8 cellular contexts compared by ENCODE assay signal in genomic region chr2:30410217-30410616, GRCh38. TPM values are rescaled to one million over a fixed set of nuclear protein-coding genes. Genes with fewer than 3 reads are reported as not detected.
DNase-seq lines count a peak whose midpoint lies in the region; TF ChIP-seq lines count a peak whose summit lies in the region.

No MANE protein-coding gene starts in this region.

- DNase-seq in NK-92 treated with Interleukin-12 subunit alpha and Interleukin-12 subunit beta, amount 100 ng/mL, for 24 hours (lab: John Stamatoyannopoulos, UW): peak; percentile 1
- DNase-seq in NK-92 (lab: John Stamatoyannopoulos, UW; ENCODE audit: unreplicated experiment) (no peak), LHCN-M2 (ENCODE audit: low read depth) (peak; percentile 32), chondrocyte (ENCODE audit: low spot score) (no peak), NCI-H82 treated with DMSO at 0.1 percent for 48 hours (lab: John Stamatoyannopoulos, UW; ENCODE audit: unreplicated experiment) (no peak), T-helper 9 cell (no peak), KG1 (lab: John Stamatoyannopoulos, UW) (no peak)

- no peaks in the 10 kb centered on the region for H3K27me3 Mint-ChIP-seq in chondrocyte (ENCODE audit: low read depth)

- no peaks in the 10 kb centered on the region for H3K27me3 ChIP-seq in rectal smooth muscle tissue (ENCODE audit: control insufficient read depth, insufficient read depth, low read length)

- H3K27ac Mint-ChIP-seq in chondrocyte (ENCODE audit: unreplicated experiment): peak overlapping the region; percentile 19

- H3K4me1 Mint-ChIP-seq in chondrocyte (ENCODE audit: low read depth): peaks cover 61% of the 10 kb centered on the region

- H3K36me3 ChIP-seq in rectal smooth muscle tissue (ENCODE audit: control insufficient read depth, insufficient read depth, low read length): no peaks in the 10 kb centered on the region

- H3K4me1 ChIP-seq in rectal smooth muscle tissue (ENCODE audit: control insufficient read depth, insufficient read depth, low read length): peaks cover 51% of the 10 kb centered on the region

- no peaks in the 10 kb centered on the region for H3K9me3 Mint-ChIP-seq in chondrocyte (ENCODE audit: low read depth)

- TF ChIP-seq CTCF in chondrocyte (IDR thresholded peaks at IDR 0.05): no peak

- H3K27ac ChIP-seq in rectal smooth muscle tissue (ENCODE audit: low read depth, low read length): peak overlapping the region; percentile 18

- no peak overlapping the region for H3K9ac ChIP-seq in rectal smooth muscle tissue (ENCODE audit: low read length)

- no peaks in the 10 kb centered on the region for H3K36me3 Mint-ChIP-seq in chondrocyte (ENCODE audit: low read depth)

- H3K4me3 ChIP-seq in rectal smooth muscle tissue (ENCODE audit: low read length): no peak overlapping the region

- H3K4me3 Mint-ChIP-seq in chondrocyte (ENCODE audit: unreplicated experiment): no peak overlapping the region

RNA-seq across cellular contexts. Expression of gene LCLAT1, which starts 36.8 kb away (rescaled TPM):
- total RNA-seq in LHCN-M2 (2014; rRNA removed) (24.9 and 27.3 TPM in 2 replicates), chondrocyte (17.4 to 19.5 TPM (median 17.8 TPM) in 3 replicates)
- polyA plus RNA-seq in LHCN-M2 (2012): 3.1 TPM

Comparison
In these comparisons a context has a peak if more than half of its experiments do, and no peak if none do; other contexts are left out.
1. DNase-seq: peak in NK-92 treated with Interleukin-12 subunit alpha and Interleukin-12 subunit beta, amount 100 ng/mL, for 24 hours (single experiment) and LHCN-M2 (single experiment); none in NK-92 (single experiment), chondrocyte (single experiment), NCI-H82 treated with DMSO at 0.1 percent for 48 hours (single experiment), T-helper 9 cell (single experiment) and KG1 (single experiment).